ENCODE assay signal across 17 cellular contexts in genomic region chr1:54158071-54158470, GRCh38. TPM values are rescaled to one million over a fixed set of nuclear protein-coding genes. Genes with fewer than 3 reads are reported as not detected.
DNase-seq lines count a peak whose midpoint lies in the region; ATAC-seq and TF ChIP-seq lines count a peak whose summit lies in the region.
"Had no signal": no experiment of that assay in that cellular context is flagged by ENCODE, and none has a peak within 500 bp of the region (broad histone marks: within the 10 kb centered on the region; RNA-seq: fewer than 3 reads in every experiment).

No MANE protein-coding gene starts in this region.

- no peaks in the 10 kb centered on the region for H3K9me3 Mint-ChIP-seq in activated CD4-positive, alpha-beta memory T cell treated with anti-CD3 and anti-CD28 coated beads, Interleukin-2, amount 10 ng/mL, durations not matched to agents 7 days and 5 days
- H3K9me3 Mint-ChIP-seq: activated T-cell treated with anti-CD3 and anti-CD28 coated beads, Interleukin-2, amount 50 U/mL, for 72 hours; neural progenitor cell; stimulated activated naive CD8-positive, alpha-beta T cell treated with anti-CD3 and anti-CD28 coated beads, Interleukin-15, amount 100 ng/mL, for 72 hours had no signal

- TF ChIP-seq CTCF in Panc1 (IDR thresholded peaks at IDR 0.05) (no peak), transverse colon (IDR thresholded peaks at IDR 0.05) (no peak)

- H3K27ac ChIP-seq in Panc1 (ENCODE audit: low read length) (no peak overlapping the region), transverse colon (no peak overlapping the region)
- H3K27ac ChIP-seq: neural progenitor cell had no signal

- H3K27ac Mint-ChIP-seq in activated CD4-positive, alpha-beta memory T cell treated with anti-CD3 and anti-CD28 coated beads, Interleukin-2, amount 10 ng/mL, durations not matched to agents 7 days and 5 days, result no peak overlapping the region
- H3K27ac Mint-ChIP-seq: activated T-cell treated with anti-CD3 and anti-CD28 coated beads, Interleukin-2, amount 50 U/mL, for 72 hours; neural progenitor cell; stimulated activated naive CD8-positive, alpha-beta T cell treated with anti-CD3 and anti-CD28 coated beads, Interleukin-15, amount 100 ng/mL, for 72 hours had no signal

- no TSS peak for BruUV-seq in Panc1 (replicated peaks; lab: Mats Ljungman, UMichigan)

- H3K36me3 ChIP-seq in Panc1 (ENCODE audit: control insufficient read depth, insufficient read depth, low read length), result no peaks in the 10 kb centered on the region
- no peaks in the 10 kb centered on the region for H3K36me3 ChIP-seq in transverse colon
- no peaks in the 10 kb centered on the region for H3K36me3 ChIP-seq in H7 (replicated peaks; ENCODE audit: control insufficient read depth, insufficient read depth, low read length)
- H3K36me3 ChIP-seq: neural progenitor cell had no signal

- H3K27me3 Mint-ChIP-seq in activated CD4-positive, alpha-beta memory T cell treated with anti-CD3 and anti-CD28 coated beads, Interleukin-2, amount 10 ng/mL, durations not matched to agents 7 days and 5 days, result no peaks in the 10 kb centered on the region
- H3K27me3 Mint-ChIP-seq: stimulated activated naive CD8-positive, alpha-beta T cell treated with anti-CD3 and anti-CD28 coated beads, Interleukin-15, amount 100 ng/mL, for 72 hours had no signal

- H3K4me3 ChIP-seq in Panc1 (ENCODE audit: low read depth in 2 of 2, low read length in 2 of 2) (no peak overlapping the region), transverse colon (no peak overlapping the region), H7 (ENCODE audit: insufficient read depth, low read depth, low read length) (no peak overlapping the region)
- H3K4me3 ChIP-seq: lung, neural progenitor cell had no signal

- CTCF ChIA-PET in Panc1 (lab: Charles Lee), result no interaction called here
- CTCF ChIA-PET in activated CD4-positive, alpha-beta memory T cell treated with anti-CD3 and anti-CD28 coated beads, Interleukin-2, amount 10 ng/mL, durations not matched to agents 7 days and 5 days (lab: Charles Lee), result no interaction called here

- peak; percentile 13 for DNase-seq in NCI-H2171 treated with DMSO at 0.1 percent for 48 hours (lab: John Stamatoyannopoulos, UW)
- no peak for DNase-seq in NCI-H2171 (lab: John Stamatoyannopoulos, UW)
- no peak for DNase-seq in Panc1 (ENCODE audit: low read depth, low spot score)
- peak; percentile 34 for DNase-seq in transverse colon
- DNase-seq in H7, result no peak
- no peak for DNase-seq in activated CD4-positive, alpha-beta memory T cell treated with anti-CD3 and anti-CD28 coated beads, Interleukin-2, amount 10 ng/mL, durations not matched to agents 7 days and 5 days
- DNase-seq: activated T-cell treated with anti-CD3 and anti-CD28 coated beads, Interleukin-2, amount 50 U/mL, for 72 hours; amniotic stem cell; cortex of kidney; NCI-H1105 treated with DMSO at 0.1 percent for 48 hours; NCI-H526; SHP77 treated with DMSO at 0.1 percent for 48 hours; stimulated activated naive CD8-positive, alpha-beta T cell treated with anti-CD3 and anti-CD28 coated beads, Interleukin-15, amount 100 ng/mL, for 72 hours had no signal

- POLR2A ChIA-PET in Panc1 (lab: Charles Lee), result no interaction called here
- POLR2A ChIA-PET in activated CD4-positive, alpha-beta memory T cell treated with anti-CD3 and anti-CD28 coated beads, Interleukin-2, amount 10 ng/mL, durations not matched to agents 7 days and 5 days (lab: Charles Lee), result no interaction called here

- no peak overlapping the region for H3K4me3 Mint-ChIP-seq in activated CD4-positive, alpha-beta memory T cell treated with anti-CD3 and anti-CD28 coated beads, Interleukin-2, amount 10 ng/mL, durations not matched to agents 7 days and 5 days
- H3K4me3 Mint-ChIP-seq: activated T-cell treated with anti-CD3 and anti-CD28 coated beads, Interleukin-2, amount 50 U/mL, for 72 hours; stimulated activated naive CD8-positive, alpha-beta T cell treated with anti-CD3 and anti-CD28 coated beads, Interleukin-15, amount 100 ng/mL, for 72 hours had no signal

- intact Hi-C loops in Panc1 (cut with micrococcal nuclease; ENCODE audit: unreplicated experiment), result no loop called here
- intact Hi-C loops in transverse colon (cut with DNase I; ENCODE audit: low total_unique reads), result no loop called here

- TF ChIP-seq EP300 in transverse colon (IDR thresholded peaks at IDR 0.05; ENCODE audit: low read depth), result no peak

- no peaks in the 10 kb centered on the region for H3K4me1 Mint-ChIP-seq in activated CD4-positive, alpha-beta memory T cell treated with anti-CD3 and anti-CD28 coated beads, Interleukin-2, amount 10 ng/mL, durations not matched to agents 7 days and 5 days
- H3K4me1 Mint-ChIP-seq: stimulated activated naive CD8-positive, alpha-beta T cell treated with anti-CD3 and anti-CD28 coated beads, Interleukin-15, amount 100 ng/mL, for 72 hours had no signal

- H3K27me3 ChIP-seq in Panc1 (ENCODE audit: control insufficient read depth, insufficient read depth, low read length), result no peaks in the 10 kb centered on the region
- H3K27me3 ChIP-seq in transverse colon, result no peaks in the 10 kb centered on the region
- H3K27me3 ChIP-seq in H7 (ENCODE audit: control insufficient read depth, insufficient read depth, low read length), result no peaks in the 10 kb centered on the region
- H3K27me3 ChIP-seq: neural progenitor cell had no signal

- ATAC-seq in Panc1 (peak; percentile 55; the same call in 1 of the 2 replicates), esophagus mucosa (peak; percentile 85), GM18511 (IDR thresholded peaks at IDR 0.05; ENCODE audit: unreplicated experiment) (no peak)
- ATAC-seq: activated T-cell treated with anti-CD3 and anti-CD28 coated beads, Interleukin-2, amount 50 U/mL, for 72 hours; stimulated activated naive CD8-positive, alpha-beta T cell treated with anti-CD3 and anti-CD28 coated beads, Interleukin-15, amount 100 ng/mL, for 72 hours had no signal

- in situ Hi-C loops in Panc1 (cut with HindIII; ENCODE audit: low pct_unique_long_range_greater_than_20kb, low sequenced_read_pairs) (no loop called here), transverse colon (cut with MboI; ENCODE audit: low pct_ligation_motif_present in 1 of 4, low pct_unique_long_range_greater_than_20kb in 1 of 4, low sequenced_read_pairs in 3 of 4) (no loop called here)

- 69% methylated on average over 3 of the region's 3 CpGs; no CpG with 5 or more reads in 1 of the 2 donors for WGBS in transverse colon (ENCODE audit: low coverage in 1 of 2), 2 donors

- H3K4me1 ChIP-seq in Panc1 (ENCODE audit: control insufficient read depth, insufficient read depth, low read length) (no peaks in the 10 kb centered on the region), transverse colon (peaks cover 0 to 12% (median 5%) of the 10 kb centered on the region in 4 donors)

- H3K9me3 ChIP-seq in Panc1 (ENCODE audit: control insufficient read depth, insufficient read depth, low read depth, low read length) (no peaks in the 10 kb centered on the region), transverse colon (no peaks in the 10 kb centered on the region)

- no peak for TF ChIP-seq POLR2A in transverse colon (IDR thresholded peaks at IDR 0.05)

- H3K36me3 Mint-ChIP-seq in activated CD4-positive, alpha-beta memory T cell treated with anti-CD3 and anti-CD28 coated beads, Interleukin-2, amount 10 ng/mL, durations not matched to agents 7 days and 5 days (ENCODE audit: low read depth), result no peaks in the 10 kb centered on the region

RNA-seq across cellular contexts. Expression of gene CDCP2, which starts 5.3 kb away (rescaled TPM):
- not detected for total RNA-seq in Panc1 (2021; ENCODE audit: unreplicated experiment)
- polyA plus RNA-seq in Panc1 (2012; ENCODE audit: insufficient read length), result not detected
- total RNA-seq in esophagus mucosa, result not detected
- total RNA-seq in transverse colon, result under 1 TPM in 1 of 4 donors, not detected in 3; 0.48 TPM
- total RNA-seq in H7 (2014; rRNA removed; shearing (Covaris generic)), result not detected in 2 replicates
- not detected for total RNA-seq in activated CD4-positive, alpha-beta memory T cell treated with anti-CD3 and anti-CD28 coated beads, Interleukin-2, amount 10 ng/mL, durations not matched to agents 7 days and 5 days
- total RNA-seq: activated T-cell treated with anti-CD3 and anti-CD28 coated beads, Interleukin-2, amount 50 U/mL, for 72 hours had no signal

RNA-seq across cellular contexts. Expression of gene CYB5RL, which starts 41.8 kb away (rescaled TPM):
- 19.4 TPM for total RNA-seq in Panc1 (2021; ENCODE audit: unreplicated experiment)
- 10.6 TPM for polyA plus RNA-seq in Panc1 (2012; ENCODE audit: insufficient read length)
- total RNA-seq in esophagus mucosa, result 2.9 TPM
- total RNA-seq in transverse colon, result 1 to 10 TPM; 1.9 to 5.1 (median 3.6) TPM
- total RNA-seq in H7 (2014; rRNA removed; shearing (Covaris generic)), result 13.3 and 14.3 TPM in 2 replicates
- total RNA-seq in activated CD4-positive, alpha-beta memory T cell treated with anti-CD3 and anti-CD28 coated beads, Interleukin-2, amount 10 ng/mL, durations not matched to agents 7 days and 5 days, result 10 to 100 TPM in 1 of 2 experiments, 1 to 10 TPM in 1; 8.9 to 10.0 TPM

RNA-seq across cellular contexts. Expression of gene MRPL37, which starts 41.9 kb away (rescaled TPM):
- total RNA-seq in Panc1 (2021; ENCODE audit: unreplicated experiment) (138 TPM), esophagus mucosa (86.1 TPM), transverse colon (100 to 1,000 TPM in 1 of 4 donors, 10 to 100 TPM in 2, 1 to 10 TPM in 1; 9.7 to 122 (median 57.8) TPM)
- polyA plus RNA-seq in Panc1 (2012; ENCODE audit: insufficient read length), result 106 TPM
- total RNA-seq in H7 (2014; rRNA removed; shearing (Covaris generic)), result 268 and 275 TPM in 2 replicates
- 10 to 100 TPM; 88.0 to 91.9 TPM for total RNA-seq in activated CD4-positive, alpha-beta memory T cell treated with anti-CD3 and anti-CD28 coated beads, Interleukin-2, amount 10 ng/mL, durations not matched to agents 7 days and 5 days

Comparison
In these comparisons a context has a peak if more than half of its experiments do, and no peak if none do; other contexts are left out.
1. DNase-seq: peak in NCI-H2171 treated with DMSO at 0.1 percent for 48 hours (single experiment) and transverse colon (single experiment); none in NCI-H2171 (single experiment), Panc1 (single experiment), H7 (single experiment) and activated CD4-positive, alpha-beta memory T cell treated with anti-CD3 and anti-CD28 coated beads, Interleukin-2, amount 10 ng/mL, durations not matched to agents 7 days and 5 days (single experiment).